Comparison of ENCODE assay signal across 1 cellular context in the genomic region with DNA sequence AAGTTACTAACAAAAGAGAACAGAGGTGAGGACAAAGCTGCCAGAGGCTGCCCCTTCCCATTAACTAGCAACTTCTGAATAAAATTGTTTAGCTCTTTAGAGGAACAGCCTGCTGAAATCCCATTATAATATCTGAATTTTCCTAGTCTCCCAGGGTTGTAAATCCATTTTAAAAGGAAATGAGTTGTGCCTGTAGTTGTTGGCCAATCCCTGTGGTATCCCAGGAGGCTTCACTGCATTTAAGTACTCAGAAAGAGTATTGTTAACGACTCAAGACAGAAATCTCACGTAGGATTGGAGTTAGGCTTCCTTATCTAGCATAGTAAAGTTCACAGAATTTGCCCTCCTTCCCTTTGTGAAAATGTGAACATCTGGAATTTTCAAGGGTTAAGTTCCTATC.
A peak's percentile ranks its signal among the peaks of the same experiment; 100 is the strongest.
TF ChIP-seq lines count a peak whose summit lies in the region.

No MANE protein-coding gene starts in this region.

TF ChIP-seq in endothelial cell of umbilical vein, 7 proteins besides CTCF, POLR2A, EP300 and RAD21:
- TF ChIP-seq MYC (IDR thresholded peaks at IDR 0.05; ENCODE audit: low read depth, low read length) (no peak), FOS (IDR thresholded peaks at IDR 0.05; ENCODE audit: borderline replicate concordance, insufficient read depth, low read length) (no peak), GATA2 (IDR thresholded peaks at IDR 0.05; ENCODE audit: insufficient read depth, insufficient read length, low read depth, low read length) (peak; percentile 47), POLR2AphosphoS5 (IDR thresholded peaks at IDR 0.05; ENCODE audit: insufficient read depth, low read depth, low read length) (no peak), EZH2 (IDR thresholded peaks at IDR 0.05; ENCODE audit: borderline replicate concordance, low read depth, low read length, severe bottlenecking) (no peak)
TF ChIP-seq in endothelial cell of umbilical vein: peak in this region for 1.
